ENCODE assay signal across 1 cellular context in genomic region chr4:152359208-152360044, GRCh38.
TF ChIP-seq lines count a peak whose summit lies in the region.

No MANE protein-coding gene starts in this region.

TF ChIP-seq in HCT116, 20 proteins besides CTCF, POLR2A, EP300 and RAD21 (continued from another document):
- no peak for TF ChIP-seq YY1 (IDR thresholded peaks at IDR 0.05; ENCODE audit: extremely low read depth, insufficient replicate concordance, low read depth, low read length)
- no peak for TF ChIP-seq MAX (IDR thresholded peaks at IDR 0.05)
- TF ChIP-seq TCF7L2 (IDR thresholded peaks at IDR 0.05; ENCODE audit: borderline replicate concordance, extremely low read depth, insufficient read depth, insufficient read length), result no peak
- TF ChIP-seq JUND (IDR thresholded peaks at IDR 0.05), result no peak
- TF ChIP-seq ZNF274 (IDR thresholded peaks at IDR 0.05; ENCODE audit: low read depth, low read length), result no peak
- TF ChIP-seq EZH2 (IDR thresholded peaks at IDR 0.05), result no peak
- no peak for TF ChIP-seq EGR1 (IDR thresholded peaks at IDR 0.05; ENCODE audit: low read depth)
- no peak for TF ChIP-seq ZFX (IDR thresholded peaks at IDR 0.05)
